1 cellular context compared by ENCODE assay signal in genomic region chr17:40458851-40459482, GRCh38.
TF ChIP-seq lines count a peak whose summit lies in the region.

No MANE protein-coding gene starts in this region.

TF ChIP-seq in A549, 52 proteins besides CTCF, POLR2A, EP300 and RAD21 (continued from another document):
- TF ChIP-seq REST (IDR thresholded peaks at IDR 0.05) (no peak), POLR2AphosphoS2 (conservative IDR thresholded peaks at IDR 0.05; ENCODE audit: low read length) (peak; percentile 99), HES2 (IDR thresholded peaks at IDR 0.05) (no peak), KDM1A (IDR thresholded peaks at IDR 0.05; ENCODE audit: low read depth) (0 out of 2 replicates have a peak, but pooled peaks have one; percentile 38), RARB (CRISPR knock-in tag; IDR thresholded peaks at IDR 0.05) (0 out of 2 replicates have a peak, but pooled peaks have one; percentile 47)
